ENCODE assay signal across 8 cellular contexts in the genomic region with DNA sequence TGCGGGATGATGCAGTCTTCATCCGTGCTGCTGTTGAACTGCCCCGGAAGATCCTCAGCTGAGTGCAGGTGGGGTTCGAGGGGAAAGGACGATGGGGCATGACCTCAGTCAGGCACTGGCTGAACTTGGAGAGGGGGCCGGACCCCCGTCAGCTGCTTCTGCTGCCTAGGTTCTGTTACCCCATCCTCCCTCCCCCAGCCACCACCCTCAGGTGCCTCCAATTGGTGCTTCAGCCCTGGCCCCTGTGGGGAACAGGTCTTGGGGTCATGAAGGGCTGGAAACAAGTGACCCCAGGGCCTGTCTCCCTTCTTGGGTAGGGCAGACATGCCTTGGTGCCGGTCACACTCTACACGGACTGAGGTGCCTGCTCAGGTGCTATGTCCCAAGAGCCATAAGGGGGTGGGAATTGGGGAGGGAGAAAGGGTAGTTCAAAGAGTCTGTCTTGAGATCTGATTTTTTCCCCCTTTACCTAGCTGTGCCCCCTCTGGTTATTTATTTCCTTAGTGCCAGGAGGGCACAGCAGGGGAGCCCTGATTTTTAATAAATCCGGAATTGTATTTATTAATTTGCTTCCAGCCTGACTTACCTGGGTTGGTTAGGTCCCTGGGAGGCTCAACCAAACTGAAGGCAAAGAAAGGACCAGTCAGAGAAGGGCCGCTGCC. TPM values are rescaled to one million over a fixed set of nuclear protein-coding genes. Genes with fewer than 3 reads are reported as not detected.
DNase-seq lines count a peak whose midpoint lies in the region; ATAC-seq and TF ChIP-seq lines count a peak whose summit lies in the region.

No MANE protein-coding gene starts in this region.

- TF ChIP-seq POLR2A in breast epithelium (IDR thresholded peaks at IDR 0.05): no peak

- H3K4me3 Mint-ChIP-seq in activated naive CD8-positive, alpha-beta T cell treated with anti-CD3 and anti-CD28 coated beads, Interleukin-2, amount 50 U/mL, for 24 hours: no peak overlapping the region
- no peak overlapping the region for H3K4me3 Mint-ChIP-seq in mesothelial cell of epicardium

- DNase-seq in breast epithelium (ENCODE audit: low spot score in 2 of 2) (no peak), mammary epithelial cell (no peak), mesothelial cell of epicardium (ENCODE audit: low spot score in 2 of 2, unreplicated experiment in 2 of 2) (no peak), upper lobe of right lung (peak; percentile 65), DMS79 treated with DMSO at 0.1 percent for 48 hours (lab: John Stamatoyannopoulos, UW) (no peak), cerebellar cortex (ENCODE audit: low spot score) (no peak), kidney glomerular epithelial cell (lab: John Stamatoyannopoulos, UW) (no peak)
- no peak for DNase-seq in activated naive CD8-positive, alpha-beta T cell treated with anti-CD3 and anti-CD28 coated beads, Interleukin-2, amount 50 U/mL, for 24 hours

- H3K9me3 Mint-ChIP-seq in activated naive CD8-positive, alpha-beta T cell treated with anti-CD3 and anti-CD28 coated beads, Interleukin-2, amount 50 U/mL, for 24 hours: no peaks in the 10 kb centered on the region
- no peaks in the 10 kb centered on the region for H3K9me3 Mint-ChIP-seq in mesothelial cell of epicardium

- H4K20me1 ChIP-seq in mammary epithelial cell (ENCODE audit: insufficient read depth, low read length): peaks cover 7% of the 10 kb centered on the region

- H3K27ac ChIP-seq in breast epithelium (peak overlapping the region; percentile 78 to 100), mammary epithelial cell (ENCODE audit: insufficient read depth, low read depth, low read length) (no peak overlapping the region), upper lobe of right lung (peak overlapping the region; percentile 36)

- in situ Hi-C loops in mammary epithelial cell (cut with MboI; ENCODE audit: low sequenced_read_pairs in 2 of 2): loop anchor here in 1 of 2 donors (10.0 to 25.0 kb wide), 2 partner anchors 155 to 363 kb away; a partner anchor contains a TSS

- H3K4me1 Mint-ChIP-seq in activated naive CD8-positive, alpha-beta T cell treated with anti-CD3 and anti-CD28 coated beads, Interleukin-2, amount 50 U/mL, for 24 hours: peaks cover 42% of the 10 kb centered on the region
- H3K4me1 Mint-ChIP-seq in mesothelial cell of epicardium: peaks cover 29% of the 10 kb centered on the region

- no TSS peak for BruUV-seq in mammary epithelial cell (replicated peaks; lab: Mats Ljungman, UMichigan)

- no peak for TF ChIP-seq CTCF in breast epithelium (IDR thresholded peaks at IDR 0.05)
- no peak for TF ChIP-seq CTCF in mammary epithelial cell (conservative IDR thresholded peaks at IDR 0.05 in 1 of 2, IDR thresholded peaks at IDR 0.05 in 1 of 2; ENCODE audit: extremely low read depth in 1 of 2, insufficient read depth in 1 of 2, low read depth in 1 of 2, low read length in 2 of 2)
- no peak for TF ChIP-seq CTCF in mesothelial cell of epicardium (IDR thresholded peaks at IDR 0.05; ENCODE audit: unreplicated experiment)
- TF ChIP-seq CTCF in upper lobe of right lung (IDR thresholded peaks at IDR 0.05): no peak

- WGBS in mammary epithelial cell (ENCODE audit: low coverage, missing lambda C conversion rate): 35% methylated on average over 5 of the region's 11 CpGs

- dilution Hi-C loops in mammary epithelial cell (cut with HindIII; ENCODE audit: low sequenced_read_pairs): no loop called here

- no peaks in the 10 kb centered on the region for H3K27me3 Mint-ChIP-seq in activated naive CD8-positive, alpha-beta T cell treated with anti-CD3 and anti-CD28 coated beads, Interleukin-2, amount 50 U/mL, for 24 hours
- H3K27me3 Mint-ChIP-seq in mesothelial cell of epicardium (ENCODE audit: low read depth): no peaks in the 10 kb centered on the region

- H2AFZ ChIP-seq in mammary epithelial cell (ENCODE audit: low read depth, low read length): no peak overlapping the region

- ATAC-seq in activated naive CD8-positive, alpha-beta T cell treated with anti-CD3 and anti-CD28 coated beads, Interleukin-2, amount 50 U/mL, for 24 hours: peak; percentile 9
- ATAC-seq in upper lobe of right lung: no peak

- no peak overlapping the region for H3K4me2 ChIP-seq in mammary epithelial cell (ENCODE audit: insufficient read depth, low read depth, low read length)

- peaks cover 64% of the 10 kb centered on the region for H3K79me2 ChIP-seq in mammary epithelial cell (ENCODE audit: insufficient read depth, low read length)

- peak overlapping the region; percentile 39 for H3K27ac Mint-ChIP-seq in activated naive CD8-positive, alpha-beta T cell treated with anti-CD3 and anti-CD28 coated beads, Interleukin-2, amount 50 U/mL, for 24 hours
- H3K27ac Mint-ChIP-seq in mesothelial cell of epicardium: peak overlapping the region; percentile 71

- H3K4me1 ChIP-seq in breast epithelium (peaks cover 16 to 27% of the 10 kb centered on the region in 2 donors), mammary epithelial cell (ENCODE audit: insufficient read depth, low read length) (peaks cover 29% of the 10 kb centered on the region), upper lobe of right lung (peaks cover 49% of the 10 kb centered on the region)

- intact Hi-C loops in breast epithelium (cut with DNase I; ENCODE audit: low total_unique reads): loop anchor here (10.0 kb wide), 1 partner anchor 155 kb away; a partner anchor contains a TSS
- intact Hi-C loops in mammary epithelial cell (cut with micrococcal nuclease): loop anchor here (1.0 to 5.0 kb wide), 2 partner anchors 22 to 203 kb away; a partner anchor contains a TSS
- intact Hi-C loops in upper lobe of right lung (cut with DNase I): no loop called here

- H3K9me3 ChIP-seq in breast epithelium (no peaks in the 10 kb centered on the region), mammary epithelial cell (replicated peaks; ENCODE audit: insufficient read depth, low read length) (no peaks in the 10 kb centered on the region), upper lobe of right lung (no peaks in the 10 kb centered on the region)

- no peaks in the 10 kb centered on the region for H3K36me3 ChIP-seq in breast epithelium
- H3K36me3 ChIP-seq in mammary epithelial cell (ENCODE audit: insufficient read depth, low read length): peaks cover 31% of the 10 kb centered on the region
- H3K36me3 ChIP-seq in upper lobe of right lung: peaks cover 25% of the 10 kb centered on the region

- peaks cover 46% of the 10 kb centered on the region for H3K36me3 Mint-ChIP-seq in activated naive CD8-positive, alpha-beta T cell treated with anti-CD3 and anti-CD28 coated beads, Interleukin-2, amount 50 U/mL, for 24 hours (ENCODE audit: low read depth)
- H3K36me3 Mint-ChIP-seq in mesothelial cell of epicardium: peaks cover 7% of the 10 kb centered on the region

- no peak overlapping the region for H3K9ac ChIP-seq in mammary epithelial cell (ENCODE audit: insufficient read depth, low read length)

- H3K4me3 ChIP-seq in breast epithelium (peak overlapping the region in 1 of 3 donors; percentile 2), mammary epithelial cell (replicated peaks in 1 of 3; ENCODE audit: insufficient read depth in 1 of 3, low read depth in 2 of 3, low read length in 3 of 3) (no peak overlapping the region), upper lobe of right lung (no peak overlapping the region)

- H3K27me3 ChIP-seq in breast epithelium (no peaks in the 10 kb centered on the region), mammary epithelial cell (ENCODE audit: insufficient read depth, low read length) (no peaks in the 10 kb centered on the region), upper lobe of right lung (no peaks in the 10 kb centered on the region)

- CTCF ChIA-PET in mammary epithelial cell (lab: Charles Lee; ENCODE audit: low non-redundant PET): interaction anchor here (0.6 to 2.1 kb wide), 7 partner anchors 12 to 262 kb away, joined by 3 to 49 read pairs (median 5); a partner anchor contains a TSS

RNA-seq across cellular contexts. Expression of a gene that starts 5.8 kb away (rescaled TPM):
- total RNA-seq in breast epithelium (10 to 100 TPM; 12.3 to 63.6 (median 48.9) TPM), mammary epithelial cell (100 to 1,000 TPM in 1 of 2 donors, 10 to 100 TPM in 1; 50.5 to 147 TPM), mesothelial cell of epicardium (252 to 259 TPM (median 254 TPM) in 3 replicates), upper lobe of right lung (65.9 TPM)
- polyA plus RNA-seq in mammary epithelial cell: 85.3 TPM
- 133 TPM for polyA minus RNA-seq in mammary epithelial cell

RNA-seq across cellular contexts. Expression of a gene that starts 21.1 kb away (rescaled TPM):
- 1 to 10 TPM; 2.9 to 5.3 (median 2.9) TPM for total RNA-seq in breast epithelium
- total RNA-seq in mammary epithelial cell: 1 to 10 TPM; 5.5 to 7.0 TPM
- 4.6 TPM for polyA plus RNA-seq in mammary epithelial cell
- 2.6 TPM for polyA minus RNA-seq in mammary epithelial cell
- total RNA-seq in mesothelial cell of epicardium: 5.2 to 7.6 TPM (median 5.9 TPM) in 3 replicates
- 8.4 TPM for total RNA-seq in upper lobe of right lung

RNA-seq across cellular contexts. Expression of a gene that starts 23.6 kb away (rescaled TPM):
- total RNA-seq in breast epithelium (1 to 10 TPM; 2.4 to 8.3 (median 3.9) TPM), mammary epithelial cell (10 to 100 TPM in 1 of 2 donors, 1 to 10 TPM in 1; 4.7 to 16.7 TPM), mesothelial cell of epicardium (2.3 to 3.8 TPM (median 3.3 TPM) in 3 replicates), upper lobe of right lung (16.2 TPM)
- polyA plus RNA-seq in mammary epithelial cell: 19.8 TPM
- polyA minus RNA-seq in mammary epithelial cell: 10.1 TPM

RNA-seq across cellular contexts. Expression of a gene that starts 29.9 kb away (rescaled TPM):
- 100 to 1,000 TPM; 491 to 945 (median 754) TPM for total RNA-seq in breast epithelium
- 1,000 to 10,000 TPM in 1 of 2 donors, 100 to 1,000 TPM in 1; 335 to 1,232 TPM for total RNA-seq in mammary epithelial cell
- polyA plus RNA-seq in mammary epithelial cell: 685 TPM
- 785 TPM for polyA minus RNA-seq in mammary epithelial cell
- 1,669 to 1,804 TPM (median 1,792 TPM) in 3 replicates for total RNA-seq in mesothelial cell of epicardium
- 1,221 TPM for total RNA-seq in upper lobe of right lung

RNA-seq across cellular contexts. Expression of a gene that starts 32.0 kb away (rescaled TPM):
- total RNA-seq in breast epithelium (100 to 1,000 TPM; 105 to 129 (median 123) TPM), mammary epithelial cell (10 to 100 TPM; 68.2 to 83.4 TPM), mesothelial cell of epicardium (172 to 181 TPM (median 178 TPM) in 3 replicates), upper lobe of right lung (63.5 TPM)
- polyA plus RNA-seq in mammary epithelial cell: 176 TPM
- polyA minus RNA-seq in mammary epithelial cell: 135 TPM
